Comparison of ENCODE assay signal across 1 cellular context in the genomic region with DNA sequence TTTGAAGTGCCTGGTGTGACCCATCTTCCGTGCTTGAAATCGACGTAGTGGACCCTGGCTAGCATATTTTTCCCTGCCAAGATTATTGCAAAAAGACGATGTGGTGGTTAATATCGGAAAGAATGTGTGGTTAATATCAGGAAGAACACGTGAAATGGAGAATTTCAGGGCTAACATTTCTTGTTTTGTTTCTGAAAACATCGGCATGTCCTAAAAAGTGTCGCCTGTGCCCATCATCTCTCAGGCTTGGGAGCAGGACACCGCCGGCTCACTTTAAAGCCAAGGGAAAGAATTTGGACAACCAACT.
TF ChIP-seq lines count a peak whose summit lies in the region.

No MANE protein-coding gene starts in this region.

TF ChIP-seq in HepG2, 621 proteins besides CTCF, POLR2A, EP300 and RAD21 (continues in another document):
- TF ChIP-seq ZNF30 (CRISPR knock-in tag; IDR thresholded peaks at IDR 0.05), result no peak
- TF ChIP-seq ZNF510 (CRISPR knock-in tag; IDR thresholded peaks at IDR 0.05; ENCODE audit: low read depth), result no peak
- no peak for TF ChIP-seq HMG20A (CRISPR knock-in tag; IDR thresholded peaks at IDR 0.05; ENCODE audit: borderline replicate concordance)
- no peak for TF ChIP-seq ZNF850 (CRISPR knock-in tag; conservative IDR thresholded peaks at IDR 0.05)
- TF ChIP-seq MXI1 (IDR thresholded peaks at IDR 0.05; ENCODE audit: borderline replicate concordance, low read depth, low read length), result peak; percentile 51; the same call in 1 of the 3 replicates
- TF ChIP-seq MED1 (CRISPR knock-in tag; IDR thresholded peaks at IDR 0.05), result no peak
- TF ChIP-seq JDP2 (CRISPR knock-in tag; IDR thresholded peaks at IDR 0.05; ENCODE audit: borderline replicate concordance), result no peak
- TF ChIP-seq HNF4A (CRISPR knock-in tag; IDR thresholded peaks at IDR 0.05), result no peak
- TF ChIP-seq, protein P1, sequence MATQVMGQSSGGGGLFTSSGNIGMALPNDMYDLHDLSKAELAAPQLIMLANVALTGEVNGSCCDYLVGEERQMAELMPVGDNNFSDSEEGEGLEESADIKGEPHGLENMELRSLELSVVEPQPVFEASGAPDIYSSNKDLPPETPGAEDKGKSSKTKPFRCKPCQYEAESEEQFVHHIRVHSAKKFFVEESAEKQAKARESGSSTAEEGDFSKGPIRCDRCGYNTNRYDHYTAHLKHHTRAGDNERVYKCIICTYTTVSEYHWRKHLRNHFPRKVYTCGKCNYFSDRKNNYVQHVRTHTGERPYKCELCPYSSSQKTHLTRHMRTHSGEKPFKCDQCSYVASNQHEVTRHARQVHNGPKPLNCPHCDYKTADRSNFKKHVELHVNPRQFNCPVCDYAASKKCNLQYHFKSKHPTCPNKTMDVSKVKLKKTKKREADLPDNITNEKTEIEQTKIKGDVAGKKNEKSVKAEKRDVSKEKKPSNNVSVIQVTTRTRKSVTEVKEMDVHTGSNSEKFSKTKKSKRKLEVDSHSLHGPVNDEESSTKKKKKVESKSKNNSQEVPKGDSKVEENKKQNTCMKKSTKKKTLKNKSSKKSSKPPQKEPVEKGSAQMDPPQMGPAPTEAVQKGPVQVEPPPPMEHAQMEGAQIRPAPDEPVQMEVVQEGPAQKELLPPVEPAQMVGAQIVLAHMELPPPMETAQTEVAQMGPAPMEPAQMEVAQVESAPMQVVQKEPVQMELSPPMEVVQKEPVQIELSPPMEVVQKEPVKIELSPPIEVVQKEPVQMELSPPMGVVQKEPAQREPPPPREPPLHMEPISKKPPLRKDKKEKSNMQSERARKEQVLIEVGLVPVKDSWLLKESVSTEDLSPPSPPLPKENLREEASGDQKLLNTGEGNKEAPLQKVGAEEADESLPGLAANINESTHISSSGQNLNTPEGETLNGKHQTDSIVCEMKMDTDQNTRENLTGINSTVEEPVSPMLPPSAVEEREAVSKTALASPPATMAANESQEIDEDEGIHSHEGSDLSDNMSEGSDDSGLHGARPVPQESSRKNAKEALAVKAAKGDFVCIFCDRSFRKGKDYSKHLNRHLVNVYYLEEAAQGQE (IDR thresholded peaks at IDR 0.05; ENCODE audit: borderline replicate concordance in 1 of 2, low read depth in 1 of 2, low read length in 2 of 2), result no peak
- TF ChIP-seq NCOA1 (CRISPR knock-in tag; IDR thresholded peaks at IDR 0.05), result no peak
- TF ChIP-seq RBAK (CRISPR knock-in tag; IDR thresholded peaks at IDR 0.05), result no peak
- no peak for TF ChIP-seq MAFK (conservative IDR thresholded peaks at IDR 0.05 in 1 of 2, IDR thresholded peaks at IDR 0.05 in 1 of 2; ENCODE audit: low read length in 2 of 2)
- no peak for TF ChIP-seq PCBP1 (IDR thresholded peaks at IDR 0.05; ENCODE audit: borderline replicate concordance, low read depth, low read length)
- TF ChIP-seq ZSCAN25 (CRISPR knock-in tag; IDR thresholded peaks at IDR 0.05), result no peak
- TF ChIP-seq ZNF7 (CRISPR knock-in tag; IDR thresholded peaks at IDR 0.05), result no peak
- no peak for TF ChIP-seq RAD51 (IDR thresholded peaks at IDR 0.05; ENCODE audit: borderline replicate concordance)
- no peak for TF ChIP-seq MIXL1 (CRISPR knock-in tag; IDR thresholded peaks at IDR 0.05)
- TF ChIP-seq SOX13 (IDR thresholded peaks at IDR 0.05), result no peak
- TF ChIP-seq SOX13 (CRISPR knock-in tag; conservative IDR thresholded peaks at IDR 0.05 in 1 of 2, IDR thresholded peaks at IDR 0.05 in 1 of 2), result no peak
- no peak for TF ChIP-seq ZNF878 (CRISPR knock-in tag; IDR thresholded peaks at IDR 0.05)
- peak; percentile 14; the same call in 1 of the 2 replicates for TF ChIP-seq ZFP82 (CRISPR knock-in tag; IDR thresholded peaks at IDR 0.05; ENCODE audit: borderline replicate concordance)
- TF ChIP-seq ZNF121 (CRISPR knock-in tag; IDR thresholded peaks at IDR 0.05), result no peak
- TF ChIP-seq YY1 (IDR thresholded peaks at IDR 0.05; ENCODE audit: insufficient read depth, insufficient replicate concordance, low read depth, low read length), result no peak
- TF ChIP-seq KAT7 (CRISPR knock-in tag; IDR thresholded peaks at IDR 0.05; ENCODE audit: borderline replicate concordance), result no peak
- TF ChIP-seq ZMYM2 (CRISPR knock-in tag; IDR thresholded peaks at IDR 0.05), result no peak
- TF ChIP-seq HNRNPL (IDR thresholded peaks at IDR 0.05; ENCODE audit: low read depth, low read length), result no peak
- TF ChIP-seq PRDM10 (CRISPR knock-in tag; IDR thresholded peaks at IDR 0.05; ENCODE audit: low read depth), result no peak
- no peak for TF ChIP-seq FOSL1 (CRISPR knock-in tag; IDR thresholded peaks at IDR 0.05; ENCODE audit: borderline replicate concordance)
- TF ChIP-seq ZNF761 (CRISPR knock-in tag; conservative IDR thresholded peaks at IDR 0.05), result no peak
- TF ChIP-seq ZNF607 (CRISPR knock-in tag; IDR thresholded peaks at IDR 0.05; ENCODE audit: borderline replicate concordance), result no peak
- TF ChIP-seq NR2F6 (IDR thresholded peaks at IDR 0.05), result no peak
- TF ChIP-seq NR2F6 (CRISPR knock-in tag; IDR thresholded peaks at IDR 0.05), result no peak
- TF ChIP-seq ATF6 (CRISPR knock-in tag; conservative IDR thresholded peaks at IDR 0.05), result no peak
- no peak for TF ChIP-seq KDM4B (CRISPR knock-in tag; IDR thresholded peaks at IDR 0.05)
- no peak for TF ChIP-seq KDM1A (CRISPR knock-in tag; IDR thresholded peaks at IDR 0.05)
- TF ChIP-seq PITX1 (CRISPR knock-in tag; IDR thresholded peaks at IDR 0.05), result no peak
- TF ChIP-seq NFE2L1 (CRISPR knock-in tag; IDR thresholded peaks at IDR 0.05; ENCODE audit: borderline replicate concordance), result no peak
- TF ChIP-seq ZNF430 (CRISPR knock-in tag; IDR thresholded peaks at IDR 0.05), result no peak
- TF ChIP-seq KAT2B (IDR thresholded peaks at IDR 0.05; ENCODE audit: borderline replicate concordance, low read depth, low read length), result no peak
- TF ChIP-seq RFXAP (CRISPR knock-in tag; IDR thresholded peaks at IDR 0.05; ENCODE audit: borderline replicate concordance), result no peak
- no peak for TF ChIP-seq ZNF17 (CRISPR knock-in tag; IDR thresholded peaks at IDR 0.05)
- TF ChIP-seq SP5 (CRISPR knock-in tag; IDR thresholded peaks at IDR 0.05; ENCODE audit: borderline replicate concordance, low read depth), result no peak
- TF ChIP-seq CENPT (CRISPR knock-in tag; IDR thresholded peaks at IDR 0.05; ENCODE audit: low read depth), result no peak
- TF ChIP-seq NFKBIZ (CRISPR knock-in tag; IDR thresholded peaks at IDR 0.05), result 0 out of 2 replicates have a peak, but pooled peaks have one; percentile 6
- TF ChIP-seq ZNF230 (CRISPR knock-in tag; IDR thresholded peaks at IDR 0.05), result no peak
- no peak for TF ChIP-seq FOXA1 (IDR thresholded peaks at IDR 0.05)
- TF ChIP-seq FOXA1 (CRISPR knock-in tag; IDR thresholded peaks at IDR 0.05), result no peak
- no peak for TF ChIP-seq AHDC1 (CRISPR knock-in tag; IDR thresholded peaks at IDR 0.05; ENCODE audit: borderline replicate concordance)
- TF ChIP-seq TMF1 (CRISPR knock-in tag; IDR thresholded peaks at IDR 0.05; ENCODE audit: low read depth), result no peak
- no peak for TF ChIP-seq SIX1 (CRISPR knock-in tag; IDR thresholded peaks at IDR 0.05; ENCODE audit: borderline replicate concordance)
- TF ChIP-seq TRIM24 (CRISPR knock-in tag; IDR thresholded peaks at IDR 0.05), result no peak
- 0 out of 2 replicates have a peak, but pooled peaks have one; percentile 3 for TF ChIP-seq WIZ (CRISPR knock-in tag; IDR thresholded peaks at IDR 0.05)
- TF ChIP-seq THAP8 (CRISPR knock-in tag; IDR thresholded peaks at IDR 0.05; ENCODE audit: borderline replicate concordance), result 0 out of 2 replicates have a peak, but pooled peaks have one; percentile 1
- TF ChIP-seq ZNF18 (CRISPR knock-in tag; IDR thresholded peaks at IDR 0.05; ENCODE audit: insufficient replicate concordance), result no peak
